8 cellular contexts compared by ENCODE assay signal in genomic region chr5:177382423-177383029, GRCh38. TPM values are rescaled to one million over a fixed set of nuclear protein-coding genes. Genes with fewer than 3 reads are reported as not detected.
DNase-seq lines count a peak whose midpoint lies in the region; ATAC-seq and TF ChIP-seq lines count a peak whose summit lies in the region.

No MANE protein-coding gene starts in this region.

- H3K9ac ChIP-seq in fibroblast of lung (ENCODE audit: insufficient read depth, low read length): no peak overlapping the region

- H3K4me1 Mint-ChIP-seq in MCF 10A (ENCODE audit: insufficient read depth, unreplicated experiment): peaks cover 15% of the 10 kb centered on the region

- peaks cover 18% of the 10 kb centered on the region for H3K27me3 Mint-ChIP-seq in MCF 10A (ENCODE audit: insufficient read depth, unreplicated experiment)

- no peaks in the 10 kb centered on the region for H3K36me3 Mint-ChIP-seq in MCF 10A (ENCODE audit: insufficient read depth, unreplicated experiment)

- H3K4me3 ChIP-seq in breast epithelium: no peak overlapping the region
- no peak overlapping the region for H3K4me3 ChIP-seq in RWPE2 (ENCODE audit: severe bottlenecking)
- no peak overlapping the region for H3K4me3 ChIP-seq in fibroblast of lung (replicated peaks in 1 of 4; ENCODE audit: control extremely low read depth in 1 of 4, insufficient read depth in 1 of 4, low read depth in 3 of 4, low read length in 4 of 4)

- CTCF ChIA-PET in MCF 10A (lab: Yijun Ruan, JAX): interaction anchor here (0.6 to 1.3 kb wide), 8 partner anchors 11 to 290 kb away, joined by 3 to 5 read pairs (median 4); no protein-coding TSS in a partner anchor

- no peak overlapping the region for H3K4me3 Mint-ChIP-seq in MCF 10A (ENCODE audit: unreplicated experiment)

- no TSS peak for BruUV-seq in MCF 10A (replicated peaks; lab: Mats Ljungman, UMichigan)

- H4K20me1 ChIP-seq in fibroblast of lung (ENCODE audit: control insufficient read depth, extremely low read depth, insufficient read depth, low read length): no peaks in the 10 kb centered on the region

- H3K36me3 ChIP-seq in breast epithelium (no peaks in the 10 kb centered on the region), RWPE2 (ENCODE audit: low read depth) (no peaks in the 10 kb centered on the region), fibroblast of lung (ENCODE audit: control insufficient read depth, insufficient read depth, low read length) (no peaks in the 10 kb centered on the region)

- no peak overlapping the region for H2AFZ ChIP-seq in fibroblast of lung (ENCODE audit: low read length)

- intact Hi-C loops in MCF 10A (cut with micrococcal nuclease) (no loop called here), breast epithelium (cut with DNase I; ENCODE audit: low total_unique reads) (no loop called here)

- H3K4me1 ChIP-seq in breast epithelium (no peaks in the 10 kb centered on the region), RWPE2 (ENCODE audit: insufficient read depth, poor library complexity, severe bottlenecking) (no peaks in the 10 kb centered on the region), fibroblast of lung (ENCODE audit: control insufficient read depth, extremely low read depth, insufficient read depth, low read length) (no peaks in the 10 kb centered on the region)

- ATAC-seq in RWPE2 (ENCODE audit: low read depth) (peak; percentile 15; the same call in 1 of the 3 replicates), GM21367 (IDR thresholded peaks at IDR 0.05; ENCODE audit: unreplicated experiment) (no peak)

- TF ChIP-seq CTCF in MCF 10A (IDR thresholded peaks at IDR 0.05; ENCODE audit: unreplicated experiment): no peak
- no peak for TF ChIP-seq CTCF in breast epithelium (IDR thresholded peaks at IDR 0.05)
- TF ChIP-seq CTCF in RWPE2 (IDR thresholded peaks at IDR 0.05; ENCODE audit: poor library complexity, severe bottlenecking): peak; percentile 32
- peak; percentile 41 to 47 for TF ChIP-seq CTCF in fibroblast of lung (conservative IDR thresholded peaks at IDR 0.05 in 1 of 2, IDR thresholded peaks at IDR 0.05 in 1 of 2; ENCODE audit: low read depth in 1 of 2, low read length in 2 of 2)

- DNase-seq in MCF 10A (ENCODE audit: unreplicated experiment) (peak; percentile 47), breast epithelium (ENCODE audit: low spot score in 2 of 2) (no peak), RWPE2 (ENCODE audit: low spot score) (no peak), fibroblast of lung (ENCODE audit: low read depth in 2 of 2) (peak in 1 of 2 donors; percentile 44), superior temporal gyrus (ENCODE audit: extremely low spot score) (peak; percentile 27), NCI-H1436 treated with DMSO at 0.1 percent for 48 hours (lab: John Stamatoyannopoulos, UW) (no peak), HK-2 (ENCODE audit: unreplicated experiment) (no peak)

- H3K27me3 ChIP-seq in breast epithelium (no peaks in the 10 kb centered on the region), RWPE2 (ENCODE audit: insufficient read depth, poor library complexity, severe bottlenecking) (no peaks in the 10 kb centered on the region), fibroblast of lung (ENCODE audit: control insufficient read depth, insufficient read depth, low read length) (peaks cover 18% of the 10 kb centered on the region)

- H3K79me2 ChIP-seq in fibroblast of lung (ENCODE audit: control insufficient read depth, insufficient read depth, low read length): no peaks in the 10 kb centered on the region

- POLR2A ChIA-PET in MCF 10A (lab: Yijun Ruan, JAX): no interaction called here

- H3K27ac ChIP-seq in breast epithelium (no peak overlapping the region), RWPE2 (ENCODE audit: poor library complexity, severe bottlenecking) (no peak overlapping the region), fibroblast of lung (ENCODE audit: insufficient read depth, low read length) (no peak overlapping the region)

- TF ChIP-seq POLR2A in breast epithelium (IDR thresholded peaks at IDR 0.05): no peak

- no peaks in the 10 kb centered on the region for H3K9me3 Mint-ChIP-seq in MCF 10A (ENCODE audit: unreplicated experiment)

- no peak overlapping the region for H3K4me2 ChIP-seq in fibroblast of lung (ENCODE audit: extremely low read depth, insufficient read depth, low read length)

- no peaks in the 10 kb centered on the region for H3K9me3 ChIP-seq in breast epithelium
- H3K9me3 ChIP-seq in RWPE2 (ENCODE audit: severe bottlenecking): no peaks in the 10 kb centered on the region
- H3K9me3 ChIP-seq in fibroblast of lung (ENCODE audit: control insufficient read depth, insufficient read depth, low read depth, low read length): no peaks in the 10 kb centered on the region

- no peak overlapping the region for H3K27ac Mint-ChIP-seq in MCF 10A (ENCODE audit: low read depth, unreplicated experiment)

RNA-seq across cellular contexts. Expression of gene SLC34A1, which starts 1.7 kb away (rescaled TPM):
- total RNA-seq in MCF 10A (2022) (not detected in 2 replicates), breast epithelium (not detected), fibroblast of lung (not detected in 2 replicates)
- not detected in 2 replicates for polyA plus RNA-seq in fibroblast of lung
- not detected in 2 replicates for polyA plus RNA-seq in fibroblast of lung (2012)
- not detected in 2 replicates for polyA minus RNA-seq in fibroblast of lung (ENCODE audit: low replicate concordance)

RNA-seq across cellular contexts. Expression of gene PFN3, which starts 17.9 kb away (rescaled TPM):
- total RNA-seq in MCF 10A (2022): not detected in 2 replicates
- total RNA-seq in breast epithelium: not detected
- not detected in 2 replicates for total RNA-seq in fibroblast of lung
- not detected in 2 replicates for polyA plus RNA-seq in fibroblast of lung
- not detected in 2 replicates for polyA plus RNA-seq in fibroblast of lung (2012)
- polyA minus RNA-seq in fibroblast of lung (ENCODE audit: low replicate concordance): not detected in 2 replicates

RNA-seq across cellular contexts. Expression of gene RGS14, which starts 24.8 kb away (rescaled TPM):
- total RNA-seq in MCF 10A (2022) (7.8 and 12.6 TPM in 2 replicates), breast epithelium (10 to 100 TPM in 2 of 3 donors, 1 to 10 TPM in 1; 9.0 to 16.4 (median 11.3) TPM), fibroblast of lung (2.6 and 4.1 TPM in 2 replicates)
- 2.5 and 3.1 TPM in 2 replicates for polyA plus RNA-seq in fibroblast of lung
- polyA plus RNA-seq in fibroblast of lung (2012): 3.1 and 4.2 TPM in 2 replicates
- polyA minus RNA-seq in fibroblast of lung (ENCODE audit: low replicate concordance): 1.8 and 4.3 TPM in 2 replicates

RNA-seq across cellular contexts. Expression of gene F12, which starts 26.8 kb away (rescaled TPM):
- total RNA-seq in MCF 10A (2022) (13.6 and 16.5 TPM in 2 replicates), breast epithelium (1 to 10 TPM in 2 of 3 donors, under 1 TPM in 1; 0.64 to 2.9 (median 2.6) TPM), fibroblast of lung (under 0.01 and 0.50 TPM in 2 replicates)
- polyA plus RNA-seq in fibroblast of lung: 0.10 and 0.19 TPM in 2 replicates
- polyA plus RNA-seq in fibroblast of lung (2012): 0.35 and 0.46 TPM in 2 replicates
- not detected in 2 replicates for polyA minus RNA-seq in fibroblast of lung (ENCODE audit: low replicate concordance)

RNA-seq across cellular contexts. Expression of gene LMAN2, which starts 31.1 kb away (rescaled TPM):
- total RNA-seq in MCF 10A (2022) (221 and 279 TPM in 2 replicates), breast epithelium (100 to 1,000 TPM; 139 to 188 (median 170) TPM), fibroblast of lung (294 and 396 TPM in 2 replicates)
- 145 and 221 TPM in 2 replicates for polyA plus RNA-seq in fibroblast of lung
- 183 and 234 TPM in 2 replicates for polyA plus RNA-seq in fibroblast of lung (2012)
- polyA minus RNA-seq in fibroblast of lung (ENCODE audit: low replicate concordance): 331 and 337 TPM in 2 replicates

Comparison
In these comparisons a context has a peak if more than half of its experiments do, and no peak if none do; other contexts are left out.
1. DNase-seq: peak in MCF 10A (single experiment) and superior temporal gyrus (single experiment); none in breast epithelium (0 of 2), RWPE2 (single experiment), NCI-H1436 treated with DMSO at 0.1 percent for 48 hours (single experiment) and HK-2 (single experiment).
2. CTCF ChIP-seq: peak in RWPE2 (single experiment) and fibroblast of lung (2 of 2); none in MCF 10A (single experiment) and breast epithelium (0 of 3).